In genomic region chr9:32875242-32875641, GRCh38 we compare ENCODE assay signal across 17 cellular contexts.
A peak's percentile ranks its signal among the peaks of the same experiment; 100 is the strongest.
DNase-seq lines count a peak whose midpoint lies in the region; ATAC-seq and TF ChIP-seq lines count a peak whose summit lies in the region.
"Had no signal": no experiment of that assay in that cellular context is flagged by ENCODE, and none has a peak within 500 bp of the region (broad histone marks: within the 10 kb centered on the region; RNA-seq: fewer than 3 reads in every experiment).

No MANE protein-coding gene starts in this region.

- no peak for ATAC-seq in GM21723 (IDR thresholded peaks at IDR 0.05; ENCODE audit: unreplicated experiment)

- peak; percentile 17 for DNase-seq in GM03348 (ENCODE audit: low spot score)
- peak; percentile 62 for DNase-seq in RPMI7951 (ENCODE audit: low read depth)
- peak; percentile 41 for DNase-seq in epithelial cell of esophagus (ENCODE audit: low read depth)
- no peak for DNase-seq in DMS114 treated with DMSO at 0.1 percent for 48 hours (lab: John Stamatoyannopoulos, UW; ENCODE audit: unreplicated experiment)
- no peak for DNase-seq in NCI-H2107 (lab: John Stamatoyannopoulos, UW)
- DNase-seq in ACHN = no peak
- DNase-seq: AML-193, DMS 273 treated with DMSO at 0.1 percent for 48 hours, GOT3, KBM-7, NCI-H1417, NCI-H187 treated with DMSO at 0.1 percent for 48 hours, NCI-H345, NCI-H524 treated with DMSO at 0.1 percent for 48 hours, SW 1271 had no signal

- in situ Hi-C loops in ACHN (cut with HindIII; ENCODE audit: low pct_ligation_motif_present, low pct_unique_long_range_greater_than_20kb, low sequenced_read_pairs) = no loop called here

- H3K4me3 ChIP-seq in epithelial cell of esophagus (ENCODE audit: low read length) = no peak overlapping the region
- H3K4me3 ChIP-seq: SJSA1 had no signal

- TF ChIP-seq CTCF in epithelial cell of esophagus (IDR thresholded peaks at IDR 0.05; ENCODE audit: insufficient read depth, low read depth, low read length, missing control alignments) = no peak

Comparison
In these comparisons a context has a peak if more than half of its experiments do, and no peak if none do; other contexts are left out.
1. DNase-seq: peak in GM03348 (single experiment), RPMI7951 (single experiment) and epithelial cell of esophagus (single experiment); none in DMS114 treated with DMSO at 0.1 percent for 48 hours (single experiment), NCI-H2107 (single experiment) and ACHN (single experiment).